8 cellular contexts compared by ENCODE assay signal in the genomic region with DNA sequence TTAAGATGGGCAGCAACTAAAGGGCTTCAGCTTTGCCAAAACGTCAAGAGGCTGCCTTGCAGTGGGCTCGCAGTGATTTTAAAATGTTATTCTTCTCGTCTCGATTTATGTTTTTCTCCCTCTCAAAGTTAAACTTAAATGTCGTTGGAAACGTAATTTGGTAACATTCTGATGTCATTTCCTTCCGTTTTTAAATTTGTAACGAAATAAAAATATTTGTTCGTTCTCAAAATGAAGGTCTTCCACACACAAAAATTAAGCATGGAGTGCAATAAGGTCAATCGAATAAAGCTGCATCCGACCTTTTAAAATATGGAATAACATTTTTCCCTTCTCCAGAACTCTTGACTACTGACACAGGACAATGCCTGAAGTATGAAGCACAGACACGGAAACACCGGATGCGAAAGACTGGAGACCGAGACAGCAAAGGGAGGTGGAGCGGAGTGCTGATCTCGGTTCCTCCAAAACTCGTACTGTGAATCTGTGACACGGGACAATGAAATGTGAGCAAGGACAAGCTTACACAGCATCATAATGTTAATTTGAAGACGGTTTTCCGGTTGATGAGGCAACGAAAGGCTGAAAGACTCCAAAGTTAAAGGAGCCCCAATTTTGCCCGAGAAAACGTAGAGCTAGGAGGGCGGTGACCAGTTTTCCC. TPM values are rescaled to one million over a fixed set of nuclear protein-coding genes. Genes with fewer than 3 reads are reported as not detected.
DNase-seq lines count a peak whose midpoint lies in the region; ATAC-seq, FAIRE-seq and TF ChIP-seq lines count a peak whose summit lies in the region.

No MANE protein-coding gene starts in this region.

- H3K27ac ChIP-seq in OCI-LY3 (ENCODE audit: low read length), result peak overlapping the region; percentile 91
- peak overlapping the region; percentile 89 to 98 (median 94) for H3K27ac ChIP-seq in adrenal gland
- peak overlapping the region; percentile 57 to 97 (median 83) for H3K27ac ChIP-seq in heart left ventricle
- peak overlapping the region; percentile 64 for H3K27ac ChIP-seq in parathyroid adenoma

- H3K4me2 ChIP-seq in OCI-LY3 (ENCODE audit: low read length), result peak overlapping the region; percentile 83
- H3K4me2 ChIP-seq in parathyroid adenoma (ENCODE audit: low read length), result peak overlapping the region; percentile 88

- TF ChIP-seq CTCF in OCI-LY3 (IDR thresholded peaks at IDR 0.05; ENCODE audit: low read depth, low read length) (no peak), adrenal gland (IDR thresholded peaks at IDR 0.05) (no peak), heart left ventricle (IDR thresholded peaks at IDR 0.05) (no peak), parathyroid adenoma (IDR thresholded peaks at IDR 0.05) (no peak), D721Med (IDR thresholded peaks at IDR 0.05; ENCODE audit: insufficient read depth, missing control alignments) (no peak)

- peaks cover 11% of the 10 kb centered on the region for H3K36me3 ChIP-seq in OCI-LY3 (replicated peaks; ENCODE audit: low read depth, low read length)
- H3K36me3 ChIP-seq in adrenal gland (replicated peaks in 1 of 2), result no peaks in the 10 kb centered on the region
- H3K36me3 ChIP-seq in heart left ventricle, result peaks cover 0 to 9% (median 0%) of the 10 kb centered on the region in 9 donors
- no peaks in the 10 kb centered on the region for H3K36me3 ChIP-seq in parathyroid adenoma (ENCODE audit: control insufficient read depth, insufficient read depth, low read length)

- H4K20me1 ChIP-seq in OCI-LY3 (ENCODE audit: insufficient read depth, low read length), result peaks cover 4% of the 10 kb centered on the region; the same call in 1 of the 2 replicates

- no peak for FAIRE-seq in D721Med (lab: Jason Lieb, UNC)

- peaks cover 54% of the 10 kb centered on the region for H3K79me2 ChIP-seq in OCI-LY3 (ENCODE audit: low read length)
- peaks cover 8% of the 10 kb centered on the region for H3K79me2 ChIP-seq in parathyroid adenoma

- H3K9ac ChIP-seq in OCI-LY3 (ENCODE audit: low read length) (peak overlapping the region; percentile 95), parathyroid adenoma (peak overlapping the region; percentile 46)

- peak; percentile 35 for ATAC-seq in HG02938 (IDR thresholded peaks at IDR 0.05; ENCODE audit: unreplicated experiment)
- peak in 3 of 4 donors; percentile 5 to 55 (median 47) for ATAC-seq in heart left ventricle

- peak; percentile 22 to 47 for TF ChIP-seq POLR2A in adrenal gland (IDR thresholded peaks at IDR 0.05)
- no peak for TF ChIP-seq POLR2A in heart left ventricle (IDR thresholded peaks at IDR 0.05)

- H3K4me3 ChIP-seq in OCI-LY3 (ENCODE audit: low read length) (peak overlapping the region; percentile 87), adrenal gland (peak overlapping the region; percentile 76 to 91 (median 86)), heart left ventricle (peak overlapping the region; percentile 67 to 98 (median 90)), parathyroid adenoma (ENCODE audit: low read depth, low read length) (peak overlapping the region; percentile 90)

- peak; percentile 28 for DNase-seq in stimulated activated CD4-positive, alpha-beta T cell treated with anti-CD3 and anti-CD28 coated beads, Interleukin-1b, Interleukin-23, amount 100 ng/mL, for 48 hours
- DNase-seq in stimulated activated CD4-positive, alpha-beta T cell treated with anti-CD3 and anti-CD28 coated beads, Interleukin-2, amount 100 ng/mL, for 48 hours, result no peak
- peak; percentile 44 to 73 (median 57) for DNase-seq in adrenal gland
- peak in 2 of 5 donors; percentile 34 to 35 for DNase-seq in heart left ventricle
- DNase-seq in D721Med (ENCODE audit: insufficient read length, low spot score), result no peak

- H2AFZ ChIP-seq in OCI-LY3 (ENCODE audit: low read depth, low read length), result no peak overlapping the region; the same call in 1 of the 2 replicates
- H2AFZ ChIP-seq in parathyroid adenoma, result peak overlapping the region; percentile 85

- 5 to 7% (median 6%) methylated on average over 25 of the region's 25 CpGs for WGBS in adrenal gland, 4 donors
- WGBS in heart left ventricle, 4 donors, result 6 to 11% (median 9%) methylated on average over 24 to 25 of the region's 25 CpGs

- H3K4me1 ChIP-seq in OCI-LY3 (ENCODE audit: low read length) (peaks cover 46% of the 10 kb centered on the region), adrenal gland (replicated peaks in 1 of 2) (peaks cover 31 to 48% of the 10 kb centered on the region in 2 donors), heart left ventricle (peaks cover 0 to 55% (median 14%) of the 10 kb centered on the region in 12 donors), parathyroid adenoma (peaks cover 2% of the 10 kb centered on the region)

- no peaks in the 10 kb centered on the region for H3K27me3 ChIP-seq in OCI-LY3 (ENCODE audit: low read depth, low read length)
- no peaks in the 10 kb centered on the region for H3K27me3 ChIP-seq in adrenal gland
- peaks cover 0 to 5% (median 0%) of the 10 kb centered on the region in 9 donors for H3K27me3 ChIP-seq in heart left ventricle
- no peaks in the 10 kb centered on the region for H3K27me3 ChIP-seq in parathyroid adenoma (ENCODE audit: control insufficient read depth, insufficient read depth, low read length)

- no peaks in the 10 kb centered on the region for H3K9me3 ChIP-seq in OCI-LY3 (ENCODE audit: insufficient read depth, low read length)
- no peaks in the 10 kb centered on the region for H3K9me3 ChIP-seq in adrenal gland (replicated peaks in 1 of 3)
- H3K9me3 ChIP-seq in heart left ventricle, result no peaks in the 10 kb centered on the region
- no peaks in the 10 kb centered on the region for H3K9me3 ChIP-seq in parathyroid adenoma (ENCODE audit: control insufficient read depth, low read length)

- intact Hi-C loops in adrenal gland (cut with DNase I) (loop anchor here in 1 of 2 donors (10.0 kb wide), 1 partner anchor 52 kb away; no protein-coding TSS in a partner anchor), heart left ventricle (cut with DNase I) (loop anchor here in 2 of 10 donors (2.0 kb wide), 1 partner anchor 14 kb away; the partner anchor contains the start of gene NUP58 (in 2 of the 2))

RNA-seq across cellular contexts. Expression of gene MTMR6, which starts 0.8 kb away (rescaled TPM):
- total RNA-seq in adrenal gland (10 to 100 TPM; 21.7 to 50.8 (median 36.1) TPM), heart left ventricle (10 to 100 TPM; 15.6 to 21.5 (median 17.6) TPM)
- polyA plus RNA-seq in adrenal gland (10 to 100 TPM in 1 of 3 donors, 1 to 10 TPM in 2; 6.0 to 57.2 (median 7.1) TPM), heart left ventricle (10 to 100 TPM in 1 of 2 donors, 1 to 10 TPM in 1; 3.4 to 16.7 TPM)

RNA-seq across cellular contexts. Expression of gene NUP58, which starts 15.0 kb away (rescaled TPM):
- total RNA-seq in adrenal gland (10 to 100 TPM; 23.4 to 59.1 (median 38.8) TPM), heart left ventricle (10 to 100 TPM; 18.3 to 39.1 (median 24.4) TPM)
- polyA plus RNA-seq in adrenal gland (10 to 100 TPM; 11.2 to 36.3 (median 16.2) TPM), heart left ventricle (10 to 100 TPM in 1 of 2 donors, 1 to 10 TPM in 1; 7.0 to 20.1 TPM)

Comparison
In these comparisons a context has a peak if more than half of its experiments do, and no peak if none do; other contexts are left out.
1. DNase-seq: peak in stimulated activated CD4-positive, alpha-beta T cell treated with anti-CD3 and anti-CD28 coated beads, Interleukin-1b, Interleukin-23, amount 100 ng/mL, for 48 hours (single experiment) and adrenal gland (7 of 7); none in stimulated activated CD4-positive, alpha-beta T cell treated with anti-CD3 and anti-CD28 coated beads, Interleukin-2, amount 100 ng/mL, for 48 hours (0 of 2) and D721Med (single experiment).
2. POLR2A ChIP-seq: peak in adrenal gland (2 of 2); none in heart left ventricle (0 of 2).
3. Peak in every context shown above with its lines, with median percentiles within 50 percentile points of each other: H3K27ac ChIP-seq and H3K4me3 ChIP-seq.